Comparison of ENCODE assay signal across 2 cellular contexts in genomic region chr4:80196259-80197131, GRCh38.
A peak's percentile ranks its signal among the peaks of the same experiment; 100 is the strongest.
TF ChIP-seq lines count a peak whose summit lies in the region.

No MANE protein-coding gene starts in this region.

TF ChIP-seq in HEK293, 187 proteins besides CTCF, POLR2A, EP300 and RAD21 (continued from another document and continues in another):
- TF ChIP-seq, protein P1, sequence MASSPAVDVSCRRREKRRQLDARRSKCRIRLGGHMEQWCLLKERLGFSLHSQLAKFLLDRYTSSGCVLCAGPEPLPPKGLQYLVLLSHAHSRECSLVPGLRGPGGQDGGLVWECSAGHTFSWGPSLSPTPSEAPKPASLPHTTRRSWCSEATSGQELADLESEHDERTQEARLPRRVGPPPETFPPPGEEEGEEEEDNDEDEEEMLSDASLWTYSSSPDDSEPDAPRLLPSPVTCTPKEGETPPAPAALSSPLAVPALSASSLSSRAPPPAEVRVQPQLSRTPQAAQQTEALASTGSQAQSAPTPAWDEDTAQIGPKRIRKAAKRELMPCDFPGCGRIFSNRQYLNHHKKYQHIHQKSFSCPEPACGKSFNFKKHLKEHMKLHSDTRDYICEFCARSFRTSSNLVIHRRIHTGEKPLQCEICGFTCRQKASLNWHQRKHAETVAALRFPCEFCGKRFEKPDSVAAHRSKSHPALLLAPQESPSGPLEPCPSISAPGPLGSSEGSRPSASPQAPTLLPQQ (tag by site-specific recombination; IDR thresholded peaks at IDR 0.05), result no peak
- TF ChIP-seq ZNF16 (tag by site-specific recombination; IDR thresholded peaks at IDR 0.05; ENCODE audit: low read depth) (no peak), ZNF600 (tag by site-specific recombination; IDR thresholded peaks at IDR 0.05) (no peak), IKZF3 (tag by site-specific recombination; IDR thresholded peaks at IDR 0.05) (no peak), ZBTB1 (tag by site-specific recombination; IDR thresholded peaks at IDR 0.05) (no peak), EGR2 (tag by site-specific recombination; IDR thresholded peaks at IDR 0.05; ENCODE audit: low read depth) (peak; percentile 73), PATZ1 (tag by site-specific recombination; IDR thresholded peaks at IDR 0.05) (peak; percentile 48), ZNF394 (tag by site-specific recombination; IDR thresholded peaks at IDR 0.05; ENCODE audit: borderline replicate concordance) (no peak), KLF8 (tag by site-specific recombination; IDR thresholded peaks at IDR 0.05) (no peak), ZNF214 (tag by site-specific recombination; IDR thresholded peaks at IDR 0.05; ENCODE audit: borderline replicate concordance) (no peak), SCRT2 (tag by site-specific recombination; IDR thresholded peaks at IDR 0.05) (no peak), ZFHX2 (tag by site-specific recombination; conservative IDR thresholded peaks at IDR 0.05) (peak; percentile 86), GLIS2 (tag by site-specific recombination; IDR thresholded peaks at IDR 0.05) (no peak), MZF1 (tag by site-specific recombination; IDR thresholded peaks at IDR 0.05; ENCODE audit: borderline replicate concordance) (no peak)
- TF ChIP-seq, protein P2, sequence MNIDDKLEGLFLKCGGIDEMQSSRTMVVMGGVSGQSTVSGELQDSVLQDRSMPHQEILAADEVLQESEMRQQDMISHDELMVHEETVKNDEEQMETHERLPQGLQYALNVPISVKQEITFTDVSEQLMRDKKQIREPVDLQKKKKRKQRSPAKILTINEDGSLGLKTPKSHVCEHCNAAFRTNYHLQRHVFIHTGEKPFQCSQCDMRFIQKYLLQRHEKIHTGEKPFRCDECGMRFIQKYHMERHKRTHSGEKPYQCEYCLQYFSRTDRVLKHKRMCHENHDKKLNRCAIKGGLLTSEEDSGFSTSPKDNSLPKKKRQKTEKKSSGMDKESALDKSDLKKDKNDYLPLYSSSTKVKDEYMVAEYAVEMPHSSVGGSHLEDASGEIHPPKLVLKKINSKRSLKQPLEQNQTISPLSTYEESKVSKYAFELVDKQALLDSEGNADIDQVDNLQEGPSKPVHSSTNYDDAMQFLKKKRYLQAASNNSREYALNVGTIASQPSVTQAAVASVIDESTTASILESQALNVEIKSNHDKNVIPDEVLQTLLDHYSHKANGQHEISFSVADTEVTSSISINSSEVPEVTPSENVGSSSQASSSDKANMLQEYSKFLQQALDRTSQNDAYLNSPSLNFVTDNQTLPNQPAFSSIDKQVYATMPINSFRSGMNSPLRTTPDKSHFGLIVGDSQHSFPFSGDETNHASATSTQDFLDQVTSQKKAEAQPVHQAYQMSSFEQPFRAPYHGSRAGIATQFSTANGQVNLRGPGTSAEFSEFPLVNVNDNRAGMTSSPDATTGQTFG (tag by site-specific recombination; IDR thresholded peaks at IDR 0.05; ENCODE audit: borderline replicate concordance), result no peak
- TF ChIP-seq, protein P3, sequence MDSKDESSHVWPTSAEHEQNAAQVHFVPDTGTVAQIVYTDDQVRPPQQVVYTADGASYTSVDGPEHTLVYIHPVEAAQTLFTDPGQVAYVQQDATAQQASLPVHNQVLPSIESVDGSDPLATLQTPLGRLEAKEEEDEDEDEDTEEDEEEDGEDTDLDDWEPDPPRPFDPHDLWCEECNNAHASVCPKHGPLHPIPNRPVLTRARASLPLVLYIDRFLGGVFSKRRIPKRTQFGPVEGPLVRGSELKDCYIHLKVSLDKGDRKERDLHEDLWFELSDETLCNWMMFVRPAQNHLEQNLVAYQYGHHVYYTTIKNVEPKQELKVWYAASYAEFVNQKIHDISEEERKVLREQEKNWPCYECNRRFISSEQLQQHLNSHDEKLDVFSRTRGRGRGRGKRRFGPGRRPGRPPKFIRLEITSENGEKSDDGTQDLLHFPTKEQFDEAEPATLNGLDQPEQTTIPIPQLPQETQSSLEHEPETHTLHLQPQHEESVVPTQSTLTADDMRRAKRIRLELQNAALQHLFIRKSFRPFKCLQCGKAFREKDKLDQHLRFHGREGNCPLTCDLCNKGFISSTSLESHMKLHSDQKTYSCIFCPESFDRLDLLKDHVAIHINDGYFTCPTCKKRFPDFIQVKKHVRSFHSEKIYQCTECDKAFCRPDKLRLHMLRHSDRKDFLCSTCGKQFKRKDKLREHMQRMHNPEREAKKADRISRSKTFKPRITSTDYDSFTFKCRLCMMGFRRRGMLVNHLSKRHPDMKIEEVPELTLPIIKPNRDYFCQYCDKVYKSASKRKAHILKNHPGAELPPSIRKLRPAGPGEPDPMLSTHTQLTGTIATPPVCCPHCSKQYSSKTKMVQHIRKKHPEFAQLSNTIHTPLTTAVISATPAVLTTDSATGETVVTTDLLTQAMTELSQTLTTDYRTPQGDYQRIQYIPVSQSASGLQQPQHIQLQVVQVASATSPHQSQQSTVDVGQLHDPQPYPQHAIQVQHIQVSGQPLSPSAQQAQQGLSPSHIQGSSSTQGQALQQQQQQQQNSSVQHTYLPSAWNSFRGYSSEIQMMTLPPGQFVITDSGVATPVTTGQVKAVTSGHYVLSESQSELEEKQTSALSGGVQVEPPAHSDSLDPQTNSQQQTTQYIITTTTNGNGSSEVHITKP (tag by site-specific recombination; IDR thresholded peaks at IDR 0.05), result peak; percentile 98

TF ChIP-seq in GM12878, 131 proteins besides CTCF, POLR2A, EP300 and RAD21 (continued from another document):
- TF ChIP-seq, protein P4, sequence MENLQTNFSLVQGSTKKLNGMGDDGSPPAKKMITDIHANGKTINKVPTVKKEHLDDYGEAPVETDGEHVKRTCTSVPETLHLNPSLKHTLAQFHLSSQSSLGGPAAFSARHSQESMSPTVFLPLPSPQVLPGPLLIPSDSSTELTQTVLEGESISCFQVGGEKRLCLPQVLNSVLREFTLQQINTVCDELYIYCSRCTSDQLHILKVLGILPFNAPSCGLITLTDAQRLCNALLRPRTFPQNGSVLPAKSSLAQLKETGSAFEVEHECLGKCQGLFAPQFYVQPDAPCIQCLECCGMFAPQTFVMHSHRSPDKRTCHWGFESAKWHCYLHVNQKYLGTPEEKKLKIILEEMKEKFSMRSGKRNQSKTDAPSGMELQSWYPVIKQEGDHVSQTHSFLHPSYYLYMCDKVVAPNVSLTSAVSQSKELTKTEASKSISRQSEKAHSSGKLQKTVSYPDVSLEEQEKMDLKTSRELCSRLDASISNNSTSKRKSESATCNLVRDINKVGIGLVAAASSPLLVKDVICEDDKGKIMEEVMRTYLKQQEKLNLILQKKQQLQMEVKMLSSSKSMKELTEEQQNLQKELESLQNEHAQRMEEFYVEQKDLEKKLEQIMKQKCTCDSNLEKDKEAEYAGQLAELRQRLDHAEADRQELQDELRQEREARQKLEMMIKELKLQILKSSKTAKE (IDR thresholded peaks at IDR 0.05; ENCODE audit: low read depth, poor library complexity, severe bottlenecking), result no peak
- TF ChIP-seq, protein P5, sequence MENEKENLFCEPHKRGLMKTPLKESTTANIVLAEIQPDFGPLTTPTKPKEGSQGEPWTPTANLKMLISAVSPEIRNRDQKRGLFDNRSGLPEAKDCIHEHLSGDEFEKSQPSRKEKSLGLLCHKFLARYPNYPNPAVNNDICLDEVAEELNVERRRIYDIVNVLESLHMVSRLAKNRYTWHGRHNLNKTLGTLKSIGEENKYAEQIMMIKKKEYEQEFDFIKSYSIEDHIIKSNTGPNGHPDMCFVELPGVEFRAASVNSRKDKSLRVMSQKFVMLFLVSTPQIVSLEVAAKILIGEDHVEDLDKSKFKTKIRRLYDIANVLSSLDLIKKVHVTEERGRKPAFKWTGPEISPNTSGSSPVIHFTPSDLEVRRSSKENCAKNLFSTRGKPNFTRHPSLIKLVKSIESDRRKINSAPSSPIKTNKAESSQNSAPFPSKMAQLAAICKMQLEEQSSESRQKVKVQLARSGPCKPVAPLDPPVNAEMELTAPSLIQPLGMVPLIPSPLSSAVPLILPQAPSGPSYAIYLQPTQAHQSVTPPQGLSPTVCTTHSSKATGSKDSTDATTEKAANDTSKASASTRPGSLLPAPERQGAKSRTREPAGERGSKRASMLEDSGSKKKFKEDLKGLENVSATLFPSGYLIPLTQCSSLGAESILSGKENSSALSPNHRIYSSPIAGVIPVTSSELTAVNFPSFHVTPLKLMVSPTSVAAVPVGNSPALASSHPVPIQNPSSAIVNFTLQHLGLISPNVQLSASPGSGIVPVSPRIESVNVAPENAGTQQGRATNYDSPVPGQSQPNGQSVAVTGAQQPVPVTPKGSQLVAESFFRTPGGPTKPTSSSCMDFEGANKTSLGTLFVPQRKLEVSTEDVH (IDR thresholded peaks at IDR 0.05; ENCODE audit: low read depth, partially characterized antibody), result no peak
- TF ChIP-seq SIX5 (IDR thresholded peaks at IDR 0.05; ENCODE audit: low read depth, low read length, severe bottlenecking), result no peak
- TF ChIP-seq RFX5 (IDR thresholded peaks at IDR 0.05; ENCODE audit: low read depth, low read length), result no peak
- TF ChIP-seq JUNB (IDR thresholded peaks at IDR 0.05), result no peak
- TF ChIP-seq CHD4 (IDR thresholded peaks at IDR 0.05), result no peak
